In genomic region chr7:158816271-158816670, GRCh38 we compare ENCODE assay signal across 2 cellular contexts.
TF ChIP-seq lines count a peak whose summit lies in the region.

No MANE protein-coding gene starts in this region.

TF ChIP-seq in SK-N-SH, 30 proteins besides CTCF, POLR2A, EP300 and RAD21 (continued from another document):
- TF ChIP-seq REST (IDR thresholded peaks at IDR 0.05; ENCODE audit: low read depth, low read length): no peak
- TF ChIP-seq USF1 (IDR thresholded peaks at IDR 0.05; ENCODE audit: borderline replicate concordance, low read depth): no peak
- no peak for TF ChIP-seq JUND (IDR thresholded peaks at IDR 0.05)
- TF ChIP-seq GATA2 (CRISPR knock-in tag; IDR thresholded peaks at IDR 0.05): no peak
- TF ChIP-seq, protein P1, sequence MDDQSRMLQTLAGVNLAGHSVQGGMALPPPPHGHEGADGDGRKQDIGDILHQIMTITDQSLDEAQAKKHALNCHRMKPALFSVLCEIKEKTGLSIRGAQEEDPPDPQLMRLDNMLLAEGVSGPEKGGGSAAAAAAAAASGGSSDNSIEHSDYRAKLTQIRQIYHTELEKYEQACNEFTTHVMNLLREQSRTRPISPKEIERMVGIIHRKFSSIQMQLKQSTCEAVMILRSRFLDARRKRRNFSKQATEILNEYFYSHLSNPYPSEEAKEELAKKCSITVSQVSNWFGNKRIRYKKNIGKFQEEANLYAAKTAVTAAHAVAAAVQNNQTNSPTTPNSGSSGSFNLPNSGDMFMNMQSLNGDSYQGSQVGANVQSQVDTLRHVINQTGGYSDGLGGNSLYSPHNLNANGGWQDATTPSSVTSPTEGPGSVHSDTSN (IDR thresholded peaks at IDR 0.05): no peak
- no peak for TF ChIP-seq ELF1 (IDR thresholded peaks at IDR 0.05)
- no peak for TF ChIP-seq EZH2phosphoT487 (IDR thresholded peaks at IDR 0.05; ENCODE audit: borderline replicate concordance, low read depth)
- no peak for TF ChIP-seq NFIC (IDR thresholded peaks at IDR 0.05; ENCODE audit: borderline replicate concordance)
- no peak for TF ChIP-seq RFX5 (IDR thresholded peaks at IDR 0.05; ENCODE audit: low read length)
- TF ChIP-seq SIN3A (IDR thresholded peaks at IDR 0.05; ENCODE audit: borderline replicate concordance, low read depth, low read length): no peak
- TF ChIP-seq YY1 (IDR thresholded peaks at IDR 0.05; ENCODE audit: low read depth): no peak
- TF ChIP-seq FOXM1 (IDR thresholded peaks at IDR 0.05; ENCODE audit: low read depth): no peak
- TF ChIP-seq MEF2A (IDR thresholded peaks at IDR 0.05; ENCODE audit: borderline replicate concordance, low read depth): no peak

TF ChIP-seq in SK-N-SH treated with all-trans-retinoic acid at 6 μM for 48 hours, 23 proteins besides CTCF, POLR2A, EP300 and RAD21 (continued from another document):
- TF ChIP-seq TSHZ2 (CRISPR knock-in tag; IDR thresholded peaks at IDR 0.05): no peak
- TF ChIP-seq ISL1 (CRISPR knock-in tag; IDR thresholded peaks at IDR 0.05): no peak
- no peak for TF ChIP-seq ESRRG (CRISPR knock-in tag; IDR thresholded peaks at IDR 0.05)
- TF ChIP-seq CSDC2 (CRISPR knock-in tag; IDR thresholded peaks at IDR 0.05): no peak
- TF ChIP-seq SNAI2 (CRISPR knock-in tag; IDR thresholded peaks at IDR 0.05): no peak
TF ChIP-seq in SK-N-SH treated with all-trans-retinoic acid at 6 μM for 48 hours: peak in this region for 0.
